ENCODE assay signal across 10 cellular contexts in the genomic region with DNA sequence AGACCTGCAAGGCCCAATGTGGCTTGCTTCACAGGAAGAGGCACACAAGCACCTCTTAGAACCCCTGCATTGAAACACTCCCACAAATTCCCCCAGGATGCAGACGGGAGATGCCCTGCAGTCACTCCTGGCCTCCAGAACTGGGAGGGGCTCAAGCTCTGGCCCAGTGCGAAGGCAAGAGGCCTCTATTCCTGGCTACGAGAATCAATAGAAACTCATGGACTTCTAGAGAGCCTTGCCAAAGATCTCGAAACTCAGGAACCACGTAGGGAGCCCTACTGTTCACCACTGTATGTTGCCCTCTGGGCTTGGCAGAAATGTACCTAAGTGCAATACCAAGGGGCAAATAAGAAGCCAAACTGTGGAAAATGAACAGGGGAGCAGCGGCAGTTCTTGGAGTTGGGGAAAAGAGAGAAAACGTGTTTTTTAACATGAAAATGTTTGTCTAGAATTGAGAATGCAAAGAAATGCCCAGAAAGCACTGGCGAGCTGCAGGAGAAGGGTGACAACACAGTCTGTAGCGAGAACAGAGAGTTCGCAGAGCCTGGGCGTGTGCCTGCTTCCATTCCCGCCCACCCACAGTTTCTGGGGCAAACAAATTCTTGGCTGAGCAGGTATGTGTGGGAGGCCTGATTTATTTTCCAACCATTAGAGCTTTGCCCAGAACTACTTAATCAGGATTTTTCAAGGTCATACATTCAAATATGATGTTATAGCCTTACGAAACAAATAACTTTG.
DNase-seq lines count a peak whose midpoint lies in the region; ATAC-seq and TF ChIP-seq lines count a peak whose summit lies in the region.
"Had no signal": no experiment of that assay in that cellular context is flagged by ENCODE, and none has a peak within 500 bp of the region (broad histone marks: within the 10 kb centered on the region; RNA-seq: fewer than 3 reads in every experiment).

No MANE protein-coding gene starts in this region.

- no peaks in the 10 kb centered on the region for H3K27me3 ChIP-seq in Peyer's patch

- H3K36me3 ChIP-seq in Peyer's patch = no peaks in the 10 kb centered on the region

- peaks cover 55 to 67% of the 10 kb centered on the region in 2 donors for H3K4me1 Mint-ChIP-seq in natural killer cell treated with Interleukin-12 subunit alpha and Interleukin-12 subunit beta and Interleukin-15 and Interleukin-18, amount 100 ng/mL, for 72 hours (ENCODE audit: low read depth in 2 of 2)

- H3K9me3 ChIP-seq in Peyer's patch = no peaks in the 10 kb centered on the region

- H3K27ac ChIP-seq in Peyer's patch = peak overlapping the region; percentile 26 to 75 (median 56)

- peak overlapping the region; percentile 43 to 88 for H3K27ac Mint-ChIP-seq in natural killer cell treated with Interleukin-12 subunit alpha and Interleukin-12 subunit beta and Interleukin-15 and Interleukin-18, amount 100 ng/mL, for 72 hours

- no peaks in the 10 kb centered on the region for H3K9me3 Mint-ChIP-seq in natural killer cell treated with Interleukin-12 subunit alpha and Interleukin-12 subunit beta and Interleukin-15 and Interleukin-18, amount 100 ng/mL, for 72 hours

- TF ChIP-seq CTCF in Peyer's patch (IDR thresholded peaks at IDR 0.05) = no peak

- H3K27me3 Mint-ChIP-seq in natural killer cell treated with Interleukin-12 subunit alpha and Interleukin-12 subunit beta and Interleukin-15 and Interleukin-18, amount 100 ng/mL, for 72 hours = no peaks in the 10 kb centered on the region

- DNase-seq in Ammon's horn (ENCODE audit: low spot score) (peak; percentile 83), Peyer's patch (no peak), D341Med (ENCODE audit: low spot score) (no peak), dedifferentiated amniotic fluid mesenchymal stem cell (ENCODE audit: extremely low spot score) (no peak)
- DNase-seq in natural killer cell treated with Interleukin-12 subunit alpha and Interleukin-12 subunit beta and Interleukin-15 and Interleukin-18, amount 100 ng/mL, for 72 hours (ENCODE audit: low spot score) = no peak
- DNase-seq: DMS153, NCI-H1092 had no signal

- H3K4me3 ChIP-seq in Peyer's patch = no peak overlapping the region

- TF ChIP-seq POLR2A in Peyer's patch (IDR thresholded peaks at IDR 0.05) = no peak

- no peak overlapping the region for H3K4me3 Mint-ChIP-seq in natural killer cell treated with Interleukin-12 subunit alpha and Interleukin-12 subunit beta and Interleukin-15 and Interleukin-18, amount 100 ng/mL, for 72 hours

- peaks cover 7 to 63% (median 30%) of the 10 kb centered on the region in 4 donors for H3K4me1 ChIP-seq in Peyer's patch

- ATAC-seq in esophagus mucosa = peak; percentile 38
- no peak for ATAC-seq in natural killer cell treated with Interleukin-12 subunit alpha and Interleukin-12 subunit beta and Interleukin-15 and Interleukin-18, amount 100 ng/mL, for 72 hours
- ATAC-seq in GM19395 (IDR thresholded peaks at IDR 0.05; ENCODE audit: unreplicated experiment) = no peak
- ATAC-seq in GM21717 (IDR thresholded peaks at IDR 0.05; ENCODE audit: unreplicated experiment) = no peak

- no peaks in the 10 kb centered on the region for H3K36me3 Mint-ChIP-seq in natural killer cell treated with Interleukin-12 subunit alpha and Interleukin-12 subunit beta and Interleukin-15 and Interleukin-18, amount 100 ng/mL, for 72 hours
